In genomic region chr2:179646173-179646762, GRCh38 we compare ENCODE assay signal across 16 cellular contexts.
DNase-seq lines count a peak whose midpoint lies in the region; ATAC-seq and TF ChIP-seq lines count a peak whose summit lies in the region.
"Had no signal": no experiment of that assay in that cellular context is flagged by ENCODE, and none has a peak within 500 bp of the region (broad histone marks: within the 10 kb centered on the region; RNA-seq: fewer than 3 reads in every experiment).

No MANE protein-coding gene starts in this region.

- intact Hi-C loops in right lobe of liver (cut with DNase I) = no loop called here

- no peaks in the 10 kb centered on the region for H3K36me3 ChIP-seq in adipocyte (ENCODE audit: control insufficient read depth, insufficient read depth, low read length, severe bottlenecking)
- no peaks in the 10 kb centered on the region for H3K36me3 ChIP-seq in right lobe of liver
- H3K36me3 ChIP-seq: BLaER1 had no signal

- DNase-seq in NCI-H2171 treated with DMSO at 0.1 percent for 48 hours (lab: John Stamatoyannopoulos, UW) (peak; percentile 7), NCI-H2171 (lab: John Stamatoyannopoulos, UW) (no peak), adipocyte (ENCODE audit: low read depth) (no peak), right lobe of liver (peak in 2 of 3 donors; percentile 42 to 53), NCI-H2227 treated with DMSO at 0.1 percent for 48 hours (lab: John Stamatoyannopoulos, UW) (no peak), putamen (ENCODE audit: low spot score) (no peak)
- DNase-seq: 8988T; CD4-positive, alpha-beta memory T cell; DMS153; DMS79; GF-D8; GOT3; H7 had no signal

- H3K27ac ChIP-seq in right lobe of liver = peak overlapping the region in 1 of 3 donors; percentile 41
- H3K27ac ChIP-seq: BLaER1 had no signal

- TF ChIP-seq CTCF in right lobe of liver (IDR thresholded peaks at IDR 0.05) = no peak

- H3K9me3 ChIP-seq in adipocyte (ENCODE audit: control insufficient read depth, low read length) = no peaks in the 10 kb centered on the region
- no peaks in the 10 kb centered on the region for H3K9me3 ChIP-seq in right lobe of liver
- H3K9me3 ChIP-seq: BLaER1 had no signal

- 42% methylated on average over 9 of the region's 9 CpGs for WGBS in right lobe of liver (ENCODE audit: insufficient coverage, low coverage, low lambda C conversion rate, missing lambda C conversion rate)

- TF ChIP-seq POLR2A in right lobe of liver (IDR thresholded peaks at IDR 0.05) = no peak

- H3K4me3 ChIP-seq in adipocyte (ENCODE audit: low read length) (no peak overlapping the region), right lobe of liver (no peak overlapping the region)
- H3K4me3 ChIP-seq: BLaER1 had no signal

- H3K9ac ChIP-seq in adipocyte (ENCODE audit: low read length) = peak overlapping the region; percentile 1
- H3K9ac ChIP-seq: BLaER1 had no signal

- no peaks in the 10 kb centered on the region for H3K27me3 ChIP-seq in adipocyte (replicated peaks; ENCODE audit: control insufficient read depth, insufficient read depth, low read length)
- no peaks in the 10 kb centered on the region for H3K27me3 ChIP-seq in right lobe of liver
- H3K27me3 ChIP-seq: BLaER1 had no signal

- H3K4me1 ChIP-seq in adipocyte (ENCODE audit: control insufficient read depth, insufficient read depth, low read length) = peaks cover 31% of the 10 kb centered on the region
- H3K4me1 ChIP-seq in right lobe of liver = peaks cover 0 to 15% (median 0%) of the 10 kb centered on the region in 4 donors
- H3K4me1 ChIP-seq: BLaER1 had no signal

- ATAC-seq in right lobe of liver (peak; percentile 63 to 86 (median 68)), GM19023 (IDR thresholded peaks at IDR 0.05; ENCODE audit: unreplicated experiment) (no peak)
- ATAC-seq: HCT116 had no signal

Comparison
In these comparisons a context has a peak if more than half of its experiments do, and no peak if none do; other contexts are left out.
1. DNase-seq: peak in NCI-H2171 treated with DMSO at 0.1 percent for 48 hours (single experiment) and right lobe of liver (2 of 3); none in NCI-H2171 (single experiment), adipocyte (single experiment), NCI-H2227 treated with DMSO at 0.1 percent for 48 hours (single experiment) and putamen (single experiment).